Comparison of ENCODE assay signal across 17 cellular contexts in genomic region chr5:138938526-138938925, GRCh38.
"Had no signal": no experiment of that assay in that cellular context is flagged by ENCODE, and none has a peak within 500 bp of the region (broad histone marks: within the 10 kb centered on the region; RNA-seq: fewer than 3 reads in every experiment).

No MANE protein-coding gene starts in this region.

- H3K4me3 Mint-ChIP-seq: activated CD4-positive, alpha-beta T cell treated with anti-CD3 and anti-CD28 coated beads for 36 hours; activated CD8-positive, alpha-beta T cell treated with anti-CD3 and anti-CD28 coated beads for 36 hours; activated T-helper 17 cell treated with anti-CD3 and anti-CD28 coated beads, Interleukin-2, amount 50 U/mL, for 72 hours; natural killer cell treated with Interleukin-12 subunit alpha and Interleukin-12 subunit beta and Interleukin-15 and Interleukin-18, amount 100 ng/mL, for 72 hours had no signal

- H3K36me3 Mint-ChIP-seq: natural killer cell treated with Interleukin-12 subunit alpha and Interleukin-12 subunit beta and Interleukin-15 and Interleukin-18, amount 100 ng/mL, for 72 hours had no signal

- ATAC-seq: activated CD4-positive, alpha-beta T cell treated with anti-CD3 and anti-CD28 coated beads for 36 hours; activated CD8-positive, alpha-beta T cell treated with anti-CD3 and anti-CD28 coated beads for 36 hours; activated T-helper 17 cell treated with anti-CD3 and anti-CD28 coated beads, Interleukin-2, amount 50 U/mL, for 72 hours; natural killer cell treated with Interleukin-12 subunit alpha and Interleukin-12 subunit beta and Interleukin-15 and Interleukin-18, amount 100 ng/mL, for 72 hours had no signal

- H3K4me1 ChIP-seq: adrenal gland, parathyroid adenoma, uterus had no signal

- H3K27ac Mint-ChIP-seq: activated CD4-positive, alpha-beta T cell treated with anti-CD3 and anti-CD28 coated beads for 36 hours; activated CD8-positive, alpha-beta T cell treated with anti-CD3 and anti-CD28 coated beads for 36 hours; activated T-helper 17 cell treated with anti-CD3 and anti-CD28 coated beads, Interleukin-2, amount 50 U/mL, for 72 hours; natural killer cell treated with Interleukin-12 subunit alpha and Interleukin-12 subunit beta and Interleukin-15 and Interleukin-18, amount 100 ng/mL, for 72 hours had no signal

- H3K9me3 ChIP-seq: adrenal gland, thyroid gland, uterus had no signal

- H3K4me1 Mint-ChIP-seq: activated T-helper 17 cell treated with anti-CD3 and anti-CD28 coated beads, Interleukin-2, amount 50 U/mL, for 72 hours had no signal

- H3K27me3 ChIP-seq: adrenal gland, thyroid gland, uterus had no signal

- DNase-seq: activated CD4-positive, alpha-beta T cell treated with anti-CD3 and anti-CD28 coated beads for 36 hours; activated CD8-positive, alpha-beta T cell treated with anti-CD3 and anti-CD28 coated beads for 36 hours; activated naive CD4-positive, alpha-beta T cell treated with anti-CD3 and anti-CD28 coated beads, Interleukin-2, amount 50 U/mL, for 16 hours; effector memory CD4-positive, alpha-beta T cell; erythroblast; hypothalamus; retina; T-helper 9 cell; thyroid gland; uterus had no signal

- H3K4me3 ChIP-seq: adrenal gland, coronary artery, lung, thyroid gland, uterus had no signal

- H3K9me3 Mint-ChIP-seq: activated CD8-positive, alpha-beta T cell treated with anti-CD3 and anti-CD28 coated beads for 36 hours; activated T-helper 17 cell treated with anti-CD3 and anti-CD28 coated beads, Interleukin-2, amount 50 U/mL, for 72 hours; natural killer cell treated with Interleukin-12 subunit alpha and Interleukin-12 subunit beta and Interleukin-15 and Interleukin-18, amount 100 ng/mL, for 72 hours had no signal

- H3K27ac ChIP-seq: adrenal gland, coronary artery, parathyroid adenoma, thyroid gland, uterus, VCaP had no signal

- H3K9ac ChIP-seq: parathyroid adenoma had no signal

- H3K36me3 ChIP-seq: uterus had no signal

- H3K27me3 Mint-ChIP-seq: activated CD4-positive, alpha-beta T cell treated with anti-CD3 and anti-CD28 coated beads for 36 hours; activated CD8-positive, alpha-beta T cell treated with anti-CD3 and anti-CD28 coated beads for 36 hours; activated T-helper 17 cell treated with anti-CD3 and anti-CD28 coated beads, Interleukin-2, amount 50 U/mL, for 72 hours; natural killer cell treated with Interleukin-12 subunit alpha and Interleukin-12 subunit beta and Interleukin-15 and Interleukin-18, amount 100 ng/mL, for 72 hours had no signal
